ENCODE assay signal across 16 cellular contexts in genomic region chr14:75864352-75864751, GRCh38.
DNase-seq lines count a peak whose midpoint lies in the region; ATAC-seq and TF ChIP-seq lines count a peak whose summit lies in the region.
"Had no signal": no experiment of that assay in that cellular context is flagged by ENCODE, and none has a peak within 500 bp of the region (broad histone marks: within the 10 kb centered on the region; RNA-seq: fewer than 3 reads in every experiment).

No MANE protein-coding gene starts in this region.

- no peak overlapping the region for H3K4me3 ChIP-seq in choroid plexus epithelial cell (ENCODE audit: low read depth, low read length)

- DNase-seq in Daoy (ENCODE audit: low read depth) (peak; percentile 16), NCI-H226 (peak; percentile 60), choroid plexus epithelial cell (ENCODE audit: low read depth) (peak; percentile 84), left colon (no peak), amniotic stem cell (lab: John Stamatoyannopoulos, UW) (no peak), NCI-H1417 treated with DMSO at 0.1 percent for 48 hours (lab: John Stamatoyannopoulos, UW) (no peak), NCI-H526 (lab: John Stamatoyannopoulos, UW) (no peak)
- DNase-seq: activated CD4-positive, alpha-beta T cell treated with anti-CD3 and anti-CD28 coated beads, Interleukin-2, amount 50 U/mL, for 48 hours; activated T-cell treated with anti-CD3 and anti-CD28 coated beads, Interleukin-2, amount 50 U/mL, for 48 hours; cerebellar nuclear complex; GF-D8; NCI-H2029; NCI-H526 treated with DMSO at 0.1 percent for 48 hours; stimulated activated CD4-positive, alpha-beta T cell treated with anti-CD3 and anti-CD28 coated beads, Interleukin-4, amount 100 ng/mL, for 24 hours; stimulated activated CD8-positive, alpha-beta memory T cell treated with anti-CD3 and anti-CD28 coated beads, Interleukin-4, amount 100 ng/mL, for 48 hours had no signal

- ATAC-seq in left colon (peak; percentile 74), HG02610 (IDR thresholded peaks at IDR 0.05; ENCODE audit: unreplicated experiment) (no peak)

- intact Hi-C loops in left colon (cut with DNase I, micrococcal nuclease), result no loop called here

- TF ChIP-seq CTCF in choroid plexus epithelial cell (conservative IDR thresholded peaks at IDR 0.05; ENCODE audit: low read depth, low read length), result no peak

Comparison
In these comparisons a context has a peak if more than half of its experiments do, and no peak if none do; other contexts are left out.
1. DNase-seq: peak in Daoy (single experiment), NCI-H226 (single experiment) and choroid plexus epithelial cell (single experiment); none in left colon (0 of 2), amniotic stem cell (single experiment), NCI-H1417 treated with DMSO at 0.1 percent for 48 hours (single experiment) and NCI-H526 (0 of 2).